Comparison of ENCODE assay signal across 18 cellular contexts in genomic region chr17:29238133-29238850, GRCh38. TPM values are rescaled to one million over a fixed set of nuclear protein-coding genes. Genes with fewer than 3 reads are reported as not detected.
DNase-seq lines count a peak whose midpoint lies in the region; ATAC-seq and TF ChIP-seq lines count a peak whose summit lies in the region.
"Had no signal": no experiment of that assay in that cellular context is flagged by ENCODE, and none has a peak within 500 bp of the region (broad histone marks: within the 10 kb centered on the region; RNA-seq: fewer than 3 reads in every experiment).

No MANE protein-coding gene starts in this region.

- peaks cover 39% of the 10 kb centered on the region for H3K4me1 ChIP-seq in adipocyte (ENCODE audit: control insufficient read depth, insufficient read depth, low read length)
- H3K4me1 ChIP-seq: colonic mucosa, parathyroid adenoma, testis had no signal

- peak overlapping the region; percentile 33 to 37 for H3K27ac Mint-ChIP-seq in natural killer cell treated with Interleukin-12 subunit alpha and Interleukin-12 subunit beta and Interleukin-15 and Interleukin-18, amount 100 ng/mL, for 72 hours
- H3K27ac Mint-ChIP-seq in natural killer cell, result peak overlapping the region in 1 of 2 donors; percentile 36
- no peak overlapping the region for H3K27ac Mint-ChIP-seq in stimulated activated naive B cell treated with anti-CD40 and anti-IgM and Interleukin-4, amounts not matched to agents 10 μg/mL and 1 μg/mL and 100 μg/mL, for 72 hours

- TF ChIP-seq CTCF in natural killer cell (IDR thresholded peaks at IDR 0.05) (no peak), foreskin fibroblast (IDR thresholded peaks at IDR 0.05; ENCODE audit: low read depth, low read length) (no peak)

- H3K36me3 ChIP-seq in adipocyte (ENCODE audit: control insufficient read depth, insufficient read depth, low read length, severe bottlenecking), result no peaks in the 10 kb centered on the region
- H3K36me3 ChIP-seq: colonic mucosa had no signal

- no peaks in the 10 kb centered on the region for H3K9me3 ChIP-seq in adipocyte (ENCODE audit: control insufficient read depth, low read length)
- H3K9me3 ChIP-seq: colonic mucosa, testis had no signal

- H3K4me1 Mint-ChIP-seq in natural killer cell treated with Interleukin-12 subunit alpha and Interleukin-12 subunit beta and Interleukin-15 and Interleukin-18, amount 100 ng/mL, for 72 hours (ENCODE audit: low read depth in 2 of 2), result peaks cover 21 to 23% of the 10 kb centered on the region in 2 donors
- no peaks in the 10 kb centered on the region for H3K4me1 Mint-ChIP-seq in natural killer cell
- H3K4me1 Mint-ChIP-seq in stimulated activated naive B cell treated with anti-CD40 and anti-IgM and Interleukin-4, amounts not matched to agents 10 μg/mL and 1 μg/mL and 100 μg/mL, for 72 hours, result no peaks in the 10 kb centered on the region

- H3K9ac ChIP-seq in adipocyte (ENCODE audit: low read length), result peak overlapping the region; percentile 75
- H3K9ac ChIP-seq: parathyroid adenoma had no signal

- no peaks in the 10 kb centered on the region for H3K27me3 ChIP-seq in adipocyte (replicated peaks; ENCODE audit: control insufficient read depth, insufficient read depth, low read length)
- H3K27me3 ChIP-seq: colonic mucosa, testis had no signal

- intact Hi-C loops in natural killer cell (cut with micrococcal nuclease), result no loop called here

- H3K9me3 Mint-ChIP-seq in natural killer cell treated with Interleukin-12 subunit alpha and Interleukin-12 subunit beta and Interleukin-15 and Interleukin-18, amount 100 ng/mL, for 72 hours, result no peaks in the 10 kb centered on the region
- no peaks in the 10 kb centered on the region for H3K9me3 Mint-ChIP-seq in natural killer cell
- no peaks in the 10 kb centered on the region for H3K9me3 Mint-ChIP-seq in stimulated activated naive B cell treated with anti-CD40 and anti-IgM and Interleukin-4, amounts not matched to agents 10 μg/mL and 1 μg/mL and 100 μg/mL, for 72 hours

- no peaks in the 10 kb centered on the region for H3K27me3 Mint-ChIP-seq in natural killer cell treated with Interleukin-12 subunit alpha and Interleukin-12 subunit beta and Interleukin-15 and Interleukin-18, amount 100 ng/mL, for 72 hours
- no peaks in the 10 kb centered on the region for H3K27me3 Mint-ChIP-seq in natural killer cell (ENCODE audit: low read depth in 2 of 2)
- no peaks in the 10 kb centered on the region for H3K27me3 Mint-ChIP-seq in stimulated activated naive B cell treated with anti-CD40 and anti-IgM and Interleukin-4, amounts not matched to agents 10 μg/mL and 1 μg/mL and 100 μg/mL, for 72 hours

- no peak for DNase-seq in natural killer cell treated with Interleukin-12 subunit alpha and Interleukin-12 subunit beta and Interleukin-15 and Interleukin-18, amount 100 ng/mL, for 72 hours (ENCODE audit: low spot score)
- DNase-seq in natural killer cell (no peak), adipocyte (ENCODE audit: low read depth) (peak; percentile 58), foreskin fibroblast (peak; percentile 63 to 77), Kasumi-1 (lab: John Stamatoyannopoulos, UW) (no peak), NCI-H2107 treated with DMSO at 0.1 percent for 48 hours (lab: John Stamatoyannopoulos, UW; ENCODE audit: unreplicated experiment) (no peak)
- DNase-seq in stimulated activated naive B cell treated with anti-CD40 and anti-IgM and Interleukin-4, amounts not matched to agents 10 μg/mL and 1 μg/mL and 100 μg/mL, for 72 hours, result no peak
- DNase-seq: activated CD4-positive, alpha-beta T cell treated with anti-CD3 and anti-CD28 coated beads for 4 hours; activated T-cell treated with anti-CD3 and anti-CD28 coated beads, Interleukin-2, amount 50 U/mL, for 48 hours; colonic mucosa; foreskin melanocyte; NCI-H146; NCI-H526; RPMI8226; T-helper 2 cell; testis had no signal

- H3K36me3 Mint-ChIP-seq in natural killer cell treated with Interleukin-12 subunit alpha and Interleukin-12 subunit beta and Interleukin-15 and Interleukin-18, amount 100 ng/mL, for 72 hours, result no peaks in the 10 kb centered on the region
- H3K36me3 Mint-ChIP-seq in natural killer cell, result no peaks in the 10 kb centered on the region
- H3K36me3 Mint-ChIP-seq in stimulated activated naive B cell treated with anti-CD40 and anti-IgM and Interleukin-4, amounts not matched to agents 10 μg/mL and 1 μg/mL and 100 μg/mL, for 72 hours, result peaks cover 0 to 3% of the 10 kb centered on the region in 2 donors

- H3K4me3 Mint-ChIP-seq in natural killer cell treated with Interleukin-12 subunit alpha and Interleukin-12 subunit beta and Interleukin-15 and Interleukin-18, amount 100 ng/mL, for 72 hours, result no peak overlapping the region
- no peak overlapping the region for H3K4me3 Mint-ChIP-seq in natural killer cell
- no peak overlapping the region for H3K4me3 Mint-ChIP-seq in stimulated activated naive B cell treated with anti-CD40 and anti-IgM and Interleukin-4, amounts not matched to agents 10 μg/mL and 1 μg/mL and 100 μg/mL, for 72 hours

- H3K4me3 ChIP-seq in adipocyte (ENCODE audit: low read length), result peak overlapping the region; percentile 40
- no peak overlapping the region for H3K4me3 ChIP-seq in foreskin fibroblast (ENCODE audit: low read depth in 1 of 2, low read length in 2 of 2)
- H3K4me3 ChIP-seq: colonic mucosa, testis had no signal

- ATAC-seq in natural killer cell treated with Interleukin-12 subunit alpha and Interleukin-12 subunit beta and Interleukin-15 and Interleukin-18, amount 100 ng/mL, for 72 hours, result no peak
- ATAC-seq in natural killer cell (no peak), GM19324 (IDR thresholded peaks at IDR 0.05; ENCODE audit: low FRiP score, unreplicated experiment) (no peak)
- no peak for ATAC-seq in stimulated activated naive B cell treated with anti-CD40 and anti-IgM and Interleukin-4, amounts not matched to agents 10 μg/mL and 1 μg/mL and 100 μg/mL, for 72 hours (replicated peaks)

RNA-seq across cellular contexts. Expression of gene CRYBA1, which starts 8.4 kb away (rescaled TPM):
- total RNA-seq in natural killer cell treated with Interleukin-12 subunit alpha and Interleukin-12 subunit beta and Interleukin-15 and Interleukin-18, amount 100 ng/mL, for 72 hours, result not detected
- not detected for total RNA-seq in natural killer cell
- total RNA-seq: colonic mucosa, testis had no signal

RNA-seq across cellular contexts. Expression of gene NUFIP2, which starts 55.7 kb away (rescaled TPM):
- 10 to 100 TPM; 74.2 to 97.0 TPM for total RNA-seq in natural killer cell treated with Interleukin-12 subunit alpha and Interleukin-12 subunit beta and Interleukin-15 and Interleukin-18, amount 100 ng/mL, for 72 hours
- total RNA-seq in natural killer cell, result 100 to 1,000 TPM in 1 of 3 donors, 10 to 100 TPM in 2; 79.2 to 112 (median 95.0) TPM

RNA-seq across cellular contexts. Expression of gene MYO18A, which starts 58.1 kb away (rescaled TPM):
- 10 to 100 TPM; 56.7 to 60.9 TPM for total RNA-seq in natural killer cell treated with Interleukin-12 subunit alpha and Interleukin-12 subunit beta and Interleukin-15 and Interleukin-18, amount 100 ng/mL, for 72 hours
- 100 to 1,000 TPM; 110 to 117 (median 115) TPM for total RNA-seq in natural killer cell

Comparison
In these comparisons a context has a peak if more than half of its experiments do, and no peak if none do; other contexts are left out.
1. DNase-seq: peak in adipocyte (single experiment) and foreskin fibroblast (2 of 2); none in natural killer cell treated with Interleukin-12 subunit alpha and Interleukin-12 subunit beta and Interleukin-15 and Interleukin-18, amount 100 ng/mL, for 72 hours (single experiment), natural killer cell (single experiment), stimulated activated naive B cell treated with anti-CD40 and anti-IgM and Interleukin-4, amounts not matched to agents 10 μg/mL and 1 μg/mL and 100 μg/mL, for 72 hours (single experiment), Kasumi-1 (0 of 2) and NCI-H2107 treated with DMSO at 0.1 percent for 48 hours (single experiment).